In genomic region chr7:144545330-144545729, GRCh38 we compare ENCODE assay signal across 24 cellular contexts.
A peak's percentile ranks its signal among the peaks of the same experiment; 100 is the strongest.
DNase-seq lines count a peak whose midpoint lies in the region; ATAC-seq, FAIRE-seq and TF ChIP-seq lines count a peak whose summit lies in the region.
"Had no signal": no experiment of that assay in that cellular context is flagged by ENCODE, and none has a peak within 500 bp of the region (broad histone marks: within the 10 kb centered on the region; RNA-seq: fewer than 3 reads in every experiment).

No MANE protein-coding gene starts in this region.

- peak; percentile 66 for ATAC-seq in SK-N-SH treated with all-trans-retinoic acid at 6 μM for 48 hours
- no peak for ATAC-seq in HG02798 (IDR thresholded peaks at IDR 0.05; ENCODE audit: poor library complexity, unreplicated experiment)
- ATAC-seq: CD8-positive, alpha-beta T cell; GM12878 had no signal

- no peak for DNase-seq in D721Med (ENCODE audit: insufficient read length, low spot score)
- peak; percentile 23 for DNase-seq in SK-N-DZ (ENCODE audit: low spot score)
- DNase-seq in ACHN: no peak
- DNase-seq in NCI-H526 (lab: John Stamatoyannopoulos, UW): no peak
- DNase-seq: 8988T; AML-193; Caco-2; Calu3; CD4-positive, alpha-beta T cell; CD8-positive, alpha-beta T cell; DMS 273 treated with DMSO at 0.1 percent for 48 hours; DMS153; DMS53; DMS79; DND-41; EL; GDM1 had no signal

- in situ Hi-C loops in ACHN (cut with HindIII; ENCODE audit: low pct_ligation_motif_present, low pct_unique_long_range_greater_than_20kb, low sequenced_read_pairs): no loop called here

- FAIRE-seq in D721Med (lab: Jason Lieb, UNC): peak; percentile 25
- FAIRE-seq: A204.1, GM12878, GM12892, GM18507, GM19239 had no signal

- TF ChIP-seq CTCF in D721Med (IDR thresholded peaks at IDR 0.05; ENCODE audit: insufficient read depth, missing control alignments): no peak

TF ChIP-seq in SK-N-SH treated with all-trans-retinoic acid at 6 μM for 48 hours, 23 proteins besides CTCF, POLR2A, EP300 and RAD21:
- TF ChIP-seq ZNF8 (CRISPR knock-in tag; IDR thresholded peaks at IDR 0.05) (no peak), TSHZ2 (CRISPR knock-in tag; IDR thresholded peaks at IDR 0.05) (no peak), RARB (CRISPR knock-in tag; IDR thresholded peaks at IDR 0.05) (no peak), BACH2 (CRISPR knock-in tag; IDR thresholded peaks at IDR 0.05; ENCODE audit: borderline replicate concordance) (no peak), ARNTL (CRISPR knock-in tag; IDR thresholded peaks at IDR 0.05; ENCODE audit: borderline replicate concordance, low read depth) (no peak), POU6F1 (CRISPR knock-in tag; IDR thresholded peaks at IDR 0.05; ENCODE audit: borderline replicate concordance, low read depth) (no peak), SNAI2 (CRISPR knock-in tag; IDR thresholded peaks at IDR 0.05) (no peak), PPARA (CRISPR knock-in tag; IDR thresholded peaks at IDR 0.05; ENCODE audit: borderline replicate concordance) (no peak), ZFP30 (CRISPR knock-in tag; IDR thresholded peaks at IDR 0.05) (no peak), CREB5 (CRISPR knock-in tag; IDR thresholded peaks at IDR 0.05; ENCODE audit: low read depth) (no peak), ZNF70 (CRISPR knock-in tag; IDR thresholded peaks at IDR 0.05) (no peak), TCF4 (CRISPR knock-in tag; IDR thresholded peaks at IDR 0.05; ENCODE audit: borderline replicate concordance) (no peak), ESRRG (CRISPR knock-in tag; IDR thresholded peaks at IDR 0.05) (no peak), ZFP3 (CRISPR knock-in tag; IDR thresholded peaks at IDR 0.05) (no peak), OSR1 (CRISPR knock-in tag; IDR thresholded peaks at IDR 0.05) (no peak), CSDC2 (CRISPR knock-in tag; IDR thresholded peaks at IDR 0.05) (no peak), TOX (CRISPR knock-in tag; IDR thresholded peaks at IDR 0.05; ENCODE audit: borderline replicate concordance) (no peak)
- TF ChIP-seq, protein P1, sequence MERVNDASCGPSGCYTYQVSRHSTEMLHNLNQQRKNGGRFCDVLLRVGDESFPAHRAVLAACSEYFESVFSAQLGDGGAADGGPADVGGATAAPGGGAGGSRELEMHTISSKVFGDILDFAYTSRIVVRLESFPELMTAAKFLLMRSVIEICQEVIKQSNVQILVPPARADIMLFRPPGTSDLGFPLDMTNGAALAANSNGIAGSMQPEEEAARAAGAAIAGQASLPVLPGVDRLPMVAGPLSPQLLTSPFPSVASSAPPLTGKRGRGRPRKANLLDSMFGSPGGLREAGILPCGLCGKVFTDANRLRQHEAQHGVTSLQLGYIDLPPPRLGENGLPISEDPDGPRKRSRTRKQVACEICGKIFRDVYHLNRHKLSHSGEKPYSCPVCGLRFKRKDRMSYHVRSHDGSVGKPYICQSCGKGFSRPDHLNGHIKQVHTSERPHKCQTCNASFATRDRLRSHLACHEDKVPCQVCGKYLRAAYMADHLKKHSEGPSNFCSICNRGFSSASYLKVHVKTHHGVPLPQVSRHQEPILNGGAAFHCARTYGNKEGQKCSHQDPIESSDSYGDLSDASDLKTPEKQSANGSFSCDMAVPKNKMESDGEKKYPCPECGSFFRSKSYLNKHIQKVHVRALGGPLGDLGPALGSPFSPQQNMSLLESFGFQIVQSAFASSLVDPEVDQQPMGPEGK (CRISPR knock-in tag; IDR thresholded peaks at IDR 0.05; ENCODE audit: borderline replicate concordance): no peak
- TF ChIP-seq, protein P2, sequence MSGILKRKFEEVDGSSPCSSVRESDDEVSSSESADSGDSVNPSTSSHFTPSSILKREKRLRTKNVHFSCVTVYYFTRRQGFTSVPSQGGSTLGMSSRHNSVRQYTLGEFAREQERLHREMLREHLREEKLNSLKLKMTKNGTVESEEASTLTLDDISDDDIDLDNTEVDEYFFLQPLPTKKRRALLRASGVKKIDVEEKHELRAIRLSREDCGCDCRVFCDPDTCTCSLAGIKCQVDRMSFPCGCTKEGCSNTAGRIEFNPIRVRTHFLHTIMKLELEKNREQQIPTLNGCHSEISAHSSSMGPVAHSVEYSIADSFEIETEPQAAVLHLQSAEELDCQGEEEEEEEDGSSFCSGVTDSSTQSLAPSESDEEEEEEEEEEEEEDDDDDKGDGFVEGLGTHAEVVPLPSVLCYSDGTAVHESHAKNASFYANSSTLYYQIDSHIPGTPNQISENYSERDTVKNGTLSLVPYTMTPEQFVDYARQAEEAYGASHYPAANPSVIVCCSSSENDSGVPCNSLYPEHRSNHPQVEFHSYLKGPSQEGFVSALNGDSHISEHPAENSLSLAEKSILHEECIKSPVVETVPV (CRISPR knock-in tag; IDR thresholded peaks at IDR 0.05): no peak
TF ChIP-seq in SK-N-SH treated with all-trans-retinoic acid at 6 μM for 48 hours: peak in this region for 0.
